In the genomic region with DNA sequence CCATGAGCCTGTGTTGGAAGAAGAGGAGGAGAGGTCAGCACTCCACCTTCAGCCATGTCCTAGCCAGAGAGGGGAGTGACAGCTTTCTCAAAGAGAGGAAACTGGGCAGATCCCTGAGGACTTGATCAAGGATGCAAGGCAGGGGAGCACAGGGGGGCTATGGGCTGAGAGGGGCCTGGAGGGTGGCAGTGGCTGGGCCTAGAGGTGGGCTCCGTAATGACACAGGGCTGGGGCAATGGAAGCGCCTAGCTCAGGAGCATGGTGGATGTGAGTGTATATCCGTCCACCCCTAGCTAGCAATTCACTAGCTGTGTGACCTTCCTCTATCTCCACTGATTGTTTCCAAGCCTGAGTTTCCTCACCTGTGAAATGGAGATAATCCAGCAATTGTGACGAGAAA, we compare ENCODE assay signal across 1 cellular context.
TF ChIP-seq lines count a peak whose summit lies in the region.

No MANE protein-coding gene starts in this region.

TF ChIP-seq in K562, 482 proteins besides CTCF, POLR2A, EP300 and RAD21:
- TF ChIP-seq ZNF551 (CRISPR knock-in tag; IDR thresholded peaks at IDR 0.05) (no peak), ZNF282 (CRISPR knock-in tag; IDR thresholded peaks at IDR 0.05) (no peak), EGR1 (conservative IDR thresholded peaks at IDR 0.05) (no peak), RCOR1 (IDR thresholded peaks at IDR 0.05; ENCODE audit: borderline replicate concordance in 1 of 2, low read depth in 2 of 2, low read length in 2 of 2) (no peak), ZNF232 (CRISPR knock-in tag; IDR thresholded peaks at IDR 0.05) (no peak), TBL1XR1 (IDR thresholded peaks at IDR 0.05; ENCODE audit: low read length in 2 of 2) (no peak), BRF1 (IDR thresholded peaks at IDR 0.05; ENCODE audit: borderline replicate concordance, extremely low read depth, insufficient read length) (no peak), MCM5 (IDR thresholded peaks at IDR 0.05; ENCODE audit: low read depth) (no peak), XRCC4 (IDR thresholded peaks at IDR 0.05; ENCODE audit: extremely low read depth, insufficient read depth, insufficient read length) (no peak), FOXP1 (CRISPR knock-in tag; IDR thresholded peaks at IDR 0.05) (no peak), PHTF2 (CRISPR knock-in tag; IDR thresholded peaks at IDR 0.05) (no peak), ARNT (IDR thresholded peaks at IDR 0.05) (no peak)
- TF ChIP-seq, protein P1, sequence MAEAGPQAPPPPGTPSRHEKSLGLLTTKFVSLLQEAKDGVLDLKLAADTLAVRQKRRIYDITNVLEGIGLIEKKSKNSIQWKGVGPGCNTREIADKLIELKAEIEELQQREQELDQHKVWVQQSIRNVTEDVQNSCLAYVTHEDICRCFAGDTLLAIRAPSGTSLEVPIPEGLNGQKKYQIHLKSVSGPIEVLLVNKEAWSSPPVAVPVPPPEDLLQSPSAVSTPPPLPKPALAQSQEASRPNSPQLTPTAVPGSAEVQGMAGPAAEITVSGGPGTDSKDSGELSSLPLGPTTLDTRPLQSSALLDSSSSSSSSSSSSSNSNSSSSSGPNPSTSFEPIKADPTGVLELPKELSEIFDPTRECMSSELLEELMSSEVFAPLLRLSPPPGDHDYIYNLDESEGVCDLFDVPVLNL (CRISPR knock-in tag; IDR thresholded peaks at IDR 0.05; ENCODE audit: low read depth), result no peak
- TF ChIP-seq, protein P2, sequence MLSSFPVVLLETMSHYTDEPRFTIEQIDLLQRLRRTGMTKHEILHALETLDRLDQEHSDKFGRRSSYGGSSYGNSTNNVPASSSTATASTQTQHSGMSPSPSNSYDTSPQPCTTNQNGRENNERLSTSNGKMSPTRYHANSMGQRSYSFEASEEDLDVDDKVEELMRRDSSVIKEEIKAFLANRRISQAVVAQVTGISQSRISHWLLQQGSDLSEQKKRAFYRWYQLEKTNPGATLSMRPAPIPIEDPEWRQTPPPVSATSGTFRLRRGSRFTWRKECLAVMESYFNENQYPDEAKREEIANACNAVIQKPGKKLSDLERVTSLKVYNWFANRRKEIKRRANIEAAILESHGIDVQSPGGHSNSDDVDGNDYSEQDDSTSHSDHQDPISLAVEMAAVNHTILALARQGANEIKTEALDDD (IDR thresholded peaks at IDR 0.05), result no peak
- TF ChIP-seq, protein P3, sequence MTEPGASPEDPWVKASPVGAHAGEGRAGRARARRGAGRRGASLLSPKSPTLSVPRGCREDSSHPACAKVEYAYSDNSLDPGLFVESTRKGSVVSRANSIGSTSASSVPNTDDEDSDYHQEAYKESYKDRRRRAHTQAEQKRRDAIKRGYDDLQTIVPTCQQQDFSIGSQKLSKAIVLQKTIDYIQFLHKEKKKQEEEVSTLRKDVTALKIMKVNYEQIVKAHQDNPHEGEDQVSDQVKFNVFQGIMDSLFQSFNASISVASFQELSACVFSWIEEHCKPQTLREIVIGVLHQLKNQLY (CRISPR knock-in tag; conservative IDR thresholded peaks at IDR 0.05), result no peak
